In genomic region chr12:48910196-48910595, GRCh38 we compare ENCODE assay signal across 1 cellular context.
TF ChIP-seq lines count a peak whose summit lies in the region.

No MANE protein-coding gene starts in this region.

TF ChIP-seq in IMR-90, 13 proteins besides CTCF, POLR2A, EP300 and RAD21 (continued from another document):
- TF ChIP-seq ELK1 (IDR thresholded peaks at IDR 0.05; ENCODE audit: borderline replicate concordance, low read depth, low read length) (no peak), CHD1 (IDR thresholded peaks at IDR 0.05; ENCODE audit: low read depth, low read length) (no peak), MXI1 (IDR thresholded peaks at IDR 0.05; ENCODE audit: borderline replicate concordance, low read depth, low read length) (no peak)
